1 cellular context compared by ENCODE assay signal in genomic region chr1:1625404-1625775, GRCh38.
TF ChIP-seq lines count a peak whose summit lies in the region.

No MANE protein-coding gene starts in this region.

TF ChIP-seq in K562, 482 proteins besides CTCF, POLR2A, EP300 and RAD21:
- TF ChIP-seq CBX1 (IDR thresholded peaks at IDR 0.05; ENCODE audit: low read depth), result no peak
- 0 out of 2 replicates have a peak, but pooled peaks have one; percentile 24 for TF ChIP-seq ZFX (CRISPR knock-in tag; IDR thresholded peaks at IDR 0.05)
